Comparison of ENCODE assay signal across 34 cellular contexts in the genomic region with DNA sequence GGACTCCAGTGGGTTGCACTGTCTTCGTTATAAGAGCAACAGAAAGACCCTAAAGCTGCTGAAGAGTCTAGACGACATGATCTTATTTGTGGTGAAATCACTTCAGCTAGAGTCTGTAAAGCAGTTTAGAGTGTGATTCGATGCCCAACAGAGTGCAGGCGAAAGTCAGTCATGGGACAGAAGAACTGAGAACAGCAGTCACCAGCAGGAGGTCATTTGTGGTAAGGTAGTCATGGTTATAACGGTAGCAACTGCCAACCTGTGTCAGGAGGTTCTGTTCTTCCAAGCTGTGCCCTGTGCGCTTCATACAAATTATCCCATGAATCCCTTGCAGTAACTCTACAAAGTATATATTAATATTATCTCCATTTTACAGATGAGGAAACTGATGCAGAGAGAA.
"Had no signal": no experiment of that assay in that cellular context is flagged by ENCODE, and none has a peak within 500 bp of the region (broad histone marks: within the 10 kb centered on the region; RNA-seq: fewer than 3 reads in every experiment).

No MANE protein-coding gene starts in this region.

- H3K4me3 ChIP-seq: MG63 had no signal

- H3K9ac ChIP-seq: KMS-11 had no signal

- H3K27me3 ChIP-seq: MG63 had no signal

- H3K4me2 ChIP-seq: KMS-11 had no signal

- H3K36me3 ChIP-seq: MG63 had no signal

- H3K27ac ChIP-seq: KMS-11 had no signal

- DNase-seq: Karpas-422, Kasumi-1, KG1, MG63, MM.1S, MV-4-11, NCI-H1048, NCI-H1092, NCI-H1092 treated with DMSO at 0.1 percent for 48 hours, NCI-H1105, NCI-H1105 treated with DMSO at 0.1 percent for 48 hours, NCI-H1417, NCI-H1417 treated with DMSO at 0.1 percent for 48 hours, NCI-H1436, NCI-H1436 treated with DMSO at 0.1 percent for 48 hours, NCI-H146, NCI-H1694, NCI-H1694 treated with DMSO at 0.1 percent for 48 hours, NCI-H187, NCI-H187 treated with DMSO at 0.1 percent for 48 hours, NCI-H1930, NCI-H2029, NCI-H2029 treated with DMSO at 0.1 percent for 48 hours, NCI-H2081, NCI-H2081 treated with DMSO at 0.1 percent for 48 hours, NCI-H2107, NCI-H2171, NCI-H2171 treated with DMSO at 0.1 percent for 48 hours, NCI-H2227 treated with DMSO at 0.1 percent for 48 hours, NCI-H226, NCI-H345, NCI-H446, NCI-H446 treated with DMSO at 0.1 percent for 48 hours had no signal
